ENCODE assay signal across 27 cellular contexts in genomic region chr3:79488407-79488806, GRCh38.
"Had no signal": no experiment of that assay in that cellular context is flagged by ENCODE, and none has a peak within 500 bp of the region (broad histone marks: within the 10 kb centered on the region; RNA-seq: fewer than 3 reads in every experiment).

No MANE protein-coding gene starts in this region.

- FAIRE-seq: urothelium cell line had no signal

- DNase-seq: stimulated activated CD4-positive, alpha-beta T cell treated with anti-CD3 and anti-CD28 coated beads, Interleukin-2, amount 100 ng/mL, for 48 hours; stimulated activated CD4-positive, alpha-beta T cell treated with anti-CD3 and anti-CD28 coated beads, Interleukin-4, amount 100 ng/mL, for 1 hour; stimulated activated CD4-positive, alpha-beta T cell treated with anti-CD3 and anti-CD28 coated beads, Interleukin-4, amount 100 ng/mL, for 24 hours; stimulated activated CD4-positive, alpha-beta T cell treated with anti-CD3 and anti-CD28 coated beads, Interleukin-4, amount 100 ng/mL, for 4 hours; stimulated activated CD8-positive, alpha-beta memory T cell treated with anti-CD3 and anti-CD28 coated beads, Interleukin-4, amount 100 ng/mL, for 48 hours; stimulated activated naive B cell treated with anti-CD40 and anti-IgM and Interleukin-4, amounts not matched to agents 10 μg/mL and 1 μg/mL and 100 μg/mL, for 72 hours; stimulated activated naive CD4-positive, alpha-beta T cell; stimulated activated naive CD4-positive, alpha-beta T cell treated with Interleukin-2 at 50 U/mL for 16 hours; stimulated activated naive CD8-positive, alpha-beta T cell treated with anti-CD3 and anti-CD28 coated beads, Interleukin-15, amount 100 ng/mL, for 72 hours; stimulated activated naive CD8-positive, alpha-beta T cell treated with anti-CD3 and anti-CD28 coated beads, Interleukin-15, Interleukin-2, amounts not matched to agents 100 U/mL and 50 U/mL, for 24 hours; stomach; substantia nigra; testis; thyroid gland; tibial artery; transverse colon; trophoblast cell; upper lobe of left lung; upper lobe of right lung; uterus had no signal

- H3K4me1 ChIP-seq: upper lobe of left lung, upper lobe of right lung, uterus had no signal

- H3K4me3 ChIP-seq: stomach, suprapubic skin, testis, thoracic aorta, thyroid gland, tibial artery, tibial nerve, transverse colon, upper lobe of left lung, upper lobe of right lung, uterus, vagina had no signal

- ATAC-seq: stimulated activated effector memory CD8-positive, alpha-beta T cell treated with anti-CD3 and anti-CD28 coated beads, Interleukin-12 subunit alpha, Interleukin-12 subunit beta, amount 100 ng/mL, for 72 hours; stimulated activated memory B cell treated with anti-CD40 and anti-IgM and Interleukin-4, amounts not matched to agents 10 μg/mL and 1 μg/mL and 100 μg/mL, for 72 hours; stimulated activated naive B cell treated with anti-CD40 and anti-IgM and Interleukin-4, amounts not matched to agents 10 μg/mL and 1 μg/mL and 100 μg/mL, for 72 hours; stimulated activated naive CD8-positive, alpha-beta T cell treated with anti-CD3 and anti-CD28 coated beads, Interleukin-15, amount 100 ng/mL, for 72 hours; stimulated activated naive CD8-positive, alpha-beta T cell treated with anti-CD3 and anti-CD28 coated beads, Interleukin-15, Interleukin-2, amounts not matched to agents 100 U/mL and 50 U/mL, for 24 hours; upper lobe of right lung had no signal

- H3K9me3 ChIP-seq: stomach, suprapubic skin, testis, thoracic aorta, thyroid gland, tibial artery, tibial nerve, transverse colon, upper lobe of left lung, upper lobe of right lung, uterus, vagina had no signal

- H3K36me3 ChIP-seq: stomach, suprapubic skin, thoracic aorta, thyroid gland, tibial artery, tibial nerve, transverse colon, upper lobe of left lung, upper lobe of right lung, uterus, vagina had no signal

- H3K27ac ChIP-seq: stomach, suprapubic skin, testis, thoracic aorta, thyroid gland, tibial artery, tibial nerve, transverse colon, upper lobe of left lung, upper lobe of right lung, uterus, vagina had no signal

- H3K27me3 ChIP-seq: stomach, suprapubic skin, testis, thyroid gland, tibial artery, tibial nerve, transverse colon, upper lobe of left lung, upper lobe of right lung, uterus, vagina had no signal
